In genomic region chr2:201451330-201452057, GRCh38 we compare ENCODE assay signal across 8 cellular contexts. TPM values are rescaled to one million over a fixed set of nuclear protein-coding genes. Genes with fewer than 3 reads are reported as not detected.
DNase-seq lines count a peak whose midpoint lies in the region; ATAC-seq and TF ChIP-seq lines count a peak whose summit lies in the region.

STRADB (plus strand) TSS chr2:201451740; CDS start chr2:201454841, 3,101 bp downstream.
TRAK2 (minus strand) TSS chr2:201451458; CDS start chr2:201420507, 30,951 bp downstream.

- DNase-seq in CD4-positive, alpha-beta memory T cell, result peak; percentile 93 to 98 (median 95)
- DNase-seq in NCI-H82 treated with DMSO at 0.1 percent for 48 hours (lab: John Stamatoyannopoulos, UW; ENCODE audit: unreplicated experiment), result peak; percentile 83
- DNase-seq in activated CD4-positive, alpha-beta memory T cell treated with anti-CD3 and anti-CD28 coated beads for 36 hours, result peak; percentile 98
- DNase-seq in dorsolateral prefrontal cortex, result peak; percentile 95 to 98 (median 97)
- peak; percentile 96 to 98 (median 98) for DNase-seq in right lobe of liver
- peak; percentile 89 to 95 for DNase-seq in stimulated activated CD4-positive, alpha-beta T cell treated with anti-CD3 and anti-CD28 coated beads, Interleukin-4, amount 100 ng/mL, for 4 hours

- intact Hi-C loops in CD4-positive, alpha-beta memory T cell (cut with micrococcal nuclease), result loop anchor here (1.0 to 10.0 kb wide), 12 partner anchors 19 to 1461 kb away; partner anchors contain the start of genes BZW1, CARF, CFLAR and FZD7
- intact Hi-C loops in activated CD4-positive, alpha-beta memory T cell treated with anti-CD3 and anti-CD28 coated beads for 36 hours (cut with micrococcal nuclease), result loop anchor here (1.0 to 5.0 kb wide), 8 partner anchors 31 to 1541 kb away; partner anchors contain the start of genes ALS2, C2orf69 and TMEM237
- intact Hi-C loops in dorsolateral prefrontal cortex (cut with DNase I), result loop anchor here (2.0 to 10.0 kb wide), 3 partner anchors 191 to 487 kb away; partner anchors contain the start of genes TMEM237 (in 2 of the 2), ALS2 (in 1 of the 2) and ORC2 (in 1 of the 2)
- intact Hi-C loops in right lobe of liver (cut with DNase I), result no loop called here

- H3K27me3 ChIP-seq in CD4-positive, alpha-beta memory T cell (ENCODE audit: insufficient read depth, low read length), result no peaks in the 10 kb centered on the region
- H3K27me3 ChIP-seq in dorsolateral prefrontal cortex (no peaks in the 10 kb centered on the region), right lobe of liver (no peaks in the 10 kb centered on the region)

- H3K4me3 Mint-ChIP-seq in CD4-positive, alpha-beta memory T cell, result peak within 1 kb of the TSS; percentile 94 to 99 (median 98)
- peak within 1 kb of the TSS; percentile 96 for H3K4me3 Mint-ChIP-seq in activated CD4-positive, alpha-beta memory T cell treated with anti-CD3 and anti-CD28 coated beads for 36 hours

- ATAC-seq in GM19438 (IDR thresholded peaks at IDR 0.05; ENCODE audit: low read depth, unreplicated experiment), result peak; percentile 93
- ATAC-seq in HG03575 (IDR thresholded peaks at IDR 0.05; ENCODE audit: extremely low read depth, insufficient number of reproducible peaks, low FRiP score, unreplicated experiment), result peak; percentile 71
- ATAC-seq in right lobe of liver, result peak; percentile 96 to 98 (median 96)

- no peaks in the 10 kb centered on the region for H3K27me3 Mint-ChIP-seq in CD4-positive, alpha-beta memory T cell
- no peaks in the 10 kb centered on the region for H3K27me3 Mint-ChIP-seq in activated CD4-positive, alpha-beta memory T cell treated with anti-CD3 and anti-CD28 coated beads for 36 hours

- POLR2A ChIA-PET in CD4-positive, alpha-beta memory T cell (lab: Charles Lee; ENCODE audit: partially characterized antibody), result interaction anchor here (0.5 to 9.0 kb wide), 25 partner anchors 11 to 739 kb away, joined by 3 to 154 read pairs (median 5); partner anchors contain the start of genes ALS2, BZW1, CASP8 and CFLAR
- POLR2A ChIA-PET in activated CD4-positive, alpha-beta memory T cell treated with anti-CD3 and anti-CD28 coated beads for 36 hours (lab: Charles Lee), result interaction anchor here (0.6 to 2.0 kb wide), 14 partner anchors 11 to 588 kb away, joined by 3 to 11 read pairs (median 4); no protein-coding TSS in a partner anchor

- no peaks in the 10 kb centered on the region for H3K9me3 ChIP-seq in CD4-positive, alpha-beta memory T cell (ENCODE audit: control insufficient read depth in 1 of 2, low read length in 2 of 2)
- no peaks in the 10 kb centered on the region for H3K9me3 ChIP-seq in right lobe of liver

- no peaks in the 10 kb centered on the region for H3K36me3 ChIP-seq in CD4-positive, alpha-beta memory T cell (ENCODE audit: insufficient read depth, low read length)
- no peaks in the 10 kb centered on the region for H3K36me3 ChIP-seq in right lobe of liver

- TF ChIP-seq CTCF in dorsolateral prefrontal cortex (IDR thresholded peaks at IDR 0.05 in 54 of 56, conservative IDR thresholded peaks at IDR 0.05 in 2 of 56; ENCODE audit: low read depth in 1 of 56, partially characterized antibody in 56 of 56) (peak in 31 of 56 donors; percentile 6 to 61 (median 33)), right lobe of liver (IDR thresholded peaks at IDR 0.05) (peak in 2 of 4 donors; percentile 11 to 52)

- H3K4me3 ChIP-seq in CD4-positive, alpha-beta memory T cell (ENCODE audit: low read length in 2 of 2), result peak within 1 kb of the TSS; percentile 38 to 93
- peak within 1 kb of the TSS; percentile 67 to 99 (median 93) for H3K4me3 ChIP-seq in dorsolateral prefrontal cortex
- peak within 1 kb of the TSS; percentile 64 to 95 (median 94) for H3K4me3 ChIP-seq in right lobe of liver

- WGBS in right lobe of liver (ENCODE audit: insufficient coverage, low coverage, low lambda C conversion rate, missing lambda C conversion rate), result 0% methylated on average over 13 of the region's 75 CpGs

- peaks cover 49% of the 10 kb centered on the region for H3K4me1 ChIP-seq in CD4-positive, alpha-beta memory T cell (ENCODE audit: insufficient read depth, low read length)
- H3K4me1 ChIP-seq in right lobe of liver, result peaks cover 0 to 31% (median 6%) of the 10 kb centered on the region in 4 donors

- peaks cover 8 to 23% of the 10 kb centered on the region in 2 donors for H3K36me3 Mint-ChIP-seq in CD4-positive, alpha-beta memory T cell
- peaks cover 6% of the 10 kb centered on the region for H3K36me3 Mint-ChIP-seq in activated CD4-positive, alpha-beta memory T cell treated with anti-CD3 and anti-CD28 coated beads for 36 hours

- TF ChIP-seq POLR2A in right lobe of liver (IDR thresholded peaks at IDR 0.05), result peak; percentile 88

- peaks cover 29 to 52% (median 40%) of the 10 kb centered on the region in 4 donors for H3K4me1 Mint-ChIP-seq in CD4-positive, alpha-beta memory T cell
- peaks cover 44% of the 10 kb centered on the region for H3K4me1 Mint-ChIP-seq in activated CD4-positive, alpha-beta memory T cell treated with anti-CD3 and anti-CD28 coated beads for 36 hours (ENCODE audit: low read depth)

- H3K27ac ChIP-seq in CD4-positive, alpha-beta memory T cell (ENCODE audit: low read depth, low read length), result peak within 1 kb of the TSS; percentile 74
- peak within 1 kb of the TSS; percentile 68 to 97 (median 92) for H3K27ac ChIP-seq in dorsolateral prefrontal cortex
- peak within 1 kb of the TSS; percentile 71 to 85 (median 84) for H3K27ac ChIP-seq in right lobe of liver

- H3K27ac Mint-ChIP-seq in CD4-positive, alpha-beta memory T cell, result peak within 1 kb of the TSS; percentile 95 to 98 (median 97)
- H3K27ac Mint-ChIP-seq in activated CD4-positive, alpha-beta memory T cell treated with anti-CD3 and anti-CD28 coated beads for 36 hours, result peak within 1 kb of the TSS; percentile 97

- no peaks in the 10 kb centered on the region for H3K9me3 Mint-ChIP-seq in CD4-positive, alpha-beta memory T cell
- H3K9me3 Mint-ChIP-seq in activated CD4-positive, alpha-beta memory T cell treated with anti-CD3 and anti-CD28 coated beads for 36 hours, result no peaks in the 10 kb centered on the region

- CTCF ChIA-PET in CD4-positive, alpha-beta memory T cell (lab: Charles Lee; ENCODE audit: partially characterized antibody), result interaction anchor here (0.9 to 3.4 kb wide), 8 partner anchors 10 to 269 kb away, joined by 3 to 11 read pairs (median 3); partner anchors contain the start of gene CASP10
- CTCF ChIA-PET in activated CD4-positive, alpha-beta memory T cell treated with anti-CD3 and anti-CD28 coated beads for 36 hours (lab: Charles Lee), result interaction anchor here (0.6 to 2.0 kb wide), 9 partner anchors 18 to 409 kb away, joined by 3 to 13 read pairs (median 4); partner anchors contain the start of gene CASP8

RNA-seq across cellular contexts. Expression of gene STRADB, which starts in this region (rescaled TPM):
- 10 to 100 TPM; 17.3 to 20.9 TPM for total RNA-seq in CD4-positive, alpha-beta memory T cell
- 10 to 100 TPM; 22.4 to 36.2 TPM for polyA plus RNA-seq in CD4-positive, alpha-beta memory T cell
- total RNA-seq in activated CD4-positive, alpha-beta memory T cell treated with anti-CD3 and anti-CD28 coated beads for 36 hours, result 10 to 100 TPM; 18.5 to 19.8 TPM
- 10 to 100 TPM; 22.7 to 49.9 (median 33.9) TPM for total RNA-seq in dorsolateral prefrontal cortex
- total RNA-seq in right lobe of liver, result 10 to 100 TPM; 44.2 to 71.6 (median 63.4) TPM

RNA-seq across cellular contexts. Expression of gene TRAK2, which starts in this region (rescaled TPM):
- total RNA-seq in CD4-positive, alpha-beta memory T cell, result 10 to 100 TPM; 46.8 to 47.3 TPM
- 10 to 100 TPM; 25.2 to 40.6 TPM for polyA plus RNA-seq in CD4-positive, alpha-beta memory T cell
- 10 to 100 TPM; 23.5 to 26.0 TPM for total RNA-seq in activated CD4-positive, alpha-beta memory T cell treated with anti-CD3 and anti-CD28 coated beads for 36 hours
- total RNA-seq in dorsolateral prefrontal cortex (100 to 1,000 TPM in 3 of 120 experiments, 10 to 100 TPM in 117; 52.3 to 113 (median 69.5) TPM), right lobe of liver (10 to 100 TPM; 13.3 to 18.4 (median 14.2) TPM)

Comparison
In these comparisons a context has a peak if more than half of its experiments do, and no peak if none do; other contexts are left out.
1. Peak in every context shown above with its lines: DNase-seq, ATAC-seq, H3K4me3 ChIP-seq and H3K27ac ChIP-seq.
2. intact Hi-C loops: an anchor here in CD4-positive, alpha-beta memory T cell (1.0 to 10.0 kb wide), activated CD4-positive, alpha-beta memory T cell treated with anti-CD3 and anti-CD28 coated beads for 36 hours (1.0 to 5.0 kb wide) and dorsolateral prefrontal cortex (2.0 to 10.0 kb wide); none called in right lobe of liver.